21 cellular contexts compared by ENCODE assay signal in genomic region chr12:76387614-76388013, GRCh38.
"Had no signal": no experiment of that assay in that cellular context is flagged by ENCODE, and none has a peak within 500 bp of the region (broad histone marks: within the 10 kb centered on the region; RNA-seq: fewer than 3 reads in every experiment).

No MANE protein-coding gene starts in this region.

- H3K27me3 Mint-ChIP-seq: naive B cell; naive thymus-derived CD8-positive, alpha-beta T cell had no signal

- H3K27ac Mint-ChIP-seq: mesothelial cell of epicardium; naive thymus-derived CD8-positive, alpha-beta T cell had no signal

- H3K9me3 Mint-ChIP-seq: mesothelial cell of epicardium; naive B cell; naive thymus-derived CD8-positive, alpha-beta T cell had no signal

- H3K4me1 Mint-ChIP-seq: naive B cell had no signal

- ATAC-seq: gastrocnemius medialis; heart right ventricle; left cardiac atrium; left lung; left ventricle myocardium superior; lower lobe of right lung; mucosa of descending colon; naive thymus-derived CD8-positive, alpha-beta T cell had no signal

- DNase-seq: dermis blood vessel endothelial cell; dorsolateral prefrontal cortex; effector CD4-positive, alpha-beta T cell; effector memory CD4-positive, alpha-beta T cell; foreskin melanocyte; gastrocnemius medialis; glutamatergic neuron; head of caudate nucleus; heart right ventricle; hippocampal formation; left cardiac atrium; left lung; left ventricle myocardium superior; lower lobe of right lung; mesenchymal stem cell; mucosa of descending colon; naive B cell; naive thymus-derived CD8-positive, alpha-beta T cell had no signal

- H3K4me1 ChIP-seq: esophagus muscularis mucosa, heart right ventricle, left lung, lower lobe of right lung had no signal

- H3K27ac ChIP-seq: coronary artery, dorsolateral prefrontal cortex, esophagus muscularis mucosa, gastrocnemius medialis, heart right ventricle, left lung, lower lobe of right lung had no signal

- H3K9me3 ChIP-seq: esophagus muscularis mucosa, gastrocnemius medialis, heart right ventricle, left lung, lower lobe of right lung, mucosa of descending colon had no signal

- H3K4me3 ChIP-seq: coronary artery, dorsolateral prefrontal cortex, esophagus muscularis mucosa, gastrocnemius medialis, heart right ventricle, left lung, lower lobe of right lung, mucosa of descending colon had no signal

- H3K4me3 Mint-ChIP-seq: mesothelial cell of epicardium; naive B cell; naive thymus-derived CD8-positive, alpha-beta T cell had no signal

- H3K27me3 ChIP-seq: dorsolateral prefrontal cortex, esophagus muscularis mucosa, gastrocnemius medialis, heart right ventricle, left lung had no signal
